In the genomic region with DNA sequence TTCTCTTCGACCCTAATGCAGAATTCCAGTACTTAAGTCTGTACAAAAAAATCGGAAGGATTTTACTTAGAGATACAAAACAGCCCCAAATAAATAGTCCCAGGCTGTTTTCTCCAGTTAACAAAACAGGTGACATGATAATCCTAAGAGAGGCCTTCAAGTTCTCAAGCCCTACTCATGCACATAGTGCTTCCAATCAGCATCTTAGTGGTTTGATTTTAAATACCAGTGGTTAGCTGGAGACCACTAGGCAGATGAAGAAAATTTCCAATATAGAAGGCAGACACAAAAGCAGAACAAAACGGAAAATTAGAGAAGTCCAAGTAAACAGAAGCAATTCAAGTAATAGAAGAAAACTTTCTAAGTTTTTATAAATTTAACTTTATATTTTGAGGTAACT, we compare ENCODE assay signal across 25 cellular contexts. TPM values are rescaled to one million over a fixed set of nuclear protein-coding genes. Genes with fewer than 3 reads are reported as not detected.
DNase-seq lines count a peak whose midpoint lies in the region; ATAC-seq, FAIRE-seq and TF ChIP-seq lines count a peak whose summit lies in the region.
"Had no signal": no experiment of that assay in that cellular context is flagged by ENCODE, and none has a peak within 500 bp of the region (broad histone marks: within the 10 kb centered on the region; RNA-seq: fewer than 3 reads in every experiment).

No MANE protein-coding gene starts in this region.

- POLR2A ChIA-PET in A549 (lab: Yijun Ruan, JAX), result no interaction called here

- intact Hi-C loops in Right ventricle myocardium superior (cut with DNase I), result no loop called here

- ATAC-seq in A549 (no peak), Right ventricle myocardium superior (ENCODE audit: poor library complexity) (no peak)

- no peak overlapping the region for H3K4me2 ChIP-seq in A549
- H3K4me2 ChIP-seq: BLaER1 treated with 17β-estradiol and CSF1 and Interleukin-3, amounts not matched to agents 10 nM and 100 nM had no signal

- no peak overlapping the region for H3K27ac ChIP-seq in A549
- H3K27ac ChIP-seq: BLaER1 treated with 17β-estradiol and CSF1 and Interleukin-3, amounts not matched to agents 10 nM and 100 nM; GM23248 had no signal

- FAIRE-seq in A549 (lab: Jason Lieb, UNC), result no peak
- FAIRE-seq: A204.1, D721Med, GM12892, H1 had no signal

- TF ChIP-seq CTCF in A549 (IDR thresholded peaks at IDR 0.05) (no peak), GM10266 (IDR thresholded peaks at IDR 0.05; ENCODE audit: control insufficient read depth, insufficient read depth, low read depth, missing control alignments) (no peak)

- no peak for TF ChIP-seq RAD21 in A549 (conservative IDR thresholded peaks at IDR 0.05 in 1 of 2, IDR thresholded peaks at IDR 0.05 in 1 of 2)

- no peak for TF ChIP-seq EP300 in A549 (IDR thresholded peaks at IDR 0.05)

- CTCF ChIA-PET in A549 (lab: Yijun Ruan, JAX), result interaction anchor here (2.3 kb wide), 1 partner anchor 40 kb away, joined by 10 read pairs; no protein-coding TSS in a partner anchor

- H3K4me1 ChIP-seq in A549, result no peaks in the 10 kb centered on the region
- H3K4me1 ChIP-seq: BE2C had no signal

- WGBS in A549 (ENCODE audit: missing lambda C conversion rate), result 7% methylated on average over 3 of the region's 3 CpGs

- H3K9me3 ChIP-seq in A549, result no peaks in the 10 kb centered on the region
- H3K9me3 ChIP-seq: BE2C had no signal

- H3K4me3 ChIP-seq in A549, result no peak overlapping the region
- H3K4me3 ChIP-seq: BLaER1 treated with 17β-estradiol and CSF1 and Interleukin-3, amounts not matched to agents 10 nM and 100 nM; GM23248 had no signal

- DNase-seq in A549 (ENCODE audit: low read depth in 1 of 2, low spot score in 1 of 2) (no peak), GF-D8 (lab: John Stamatoyannopoulos, UW) (peak; percentile 17), LHCN-M2 (ENCODE audit: low read depth) (peak; percentile 3), myocyte (ENCODE audit: low read depth) (peak; percentile 48), GM10266 (ENCODE audit: extremely low spot score) (no peak), Right ventricle myocardium superior (no peak)
- DNase-seq in activated naive CD4-positive, alpha-beta T cell treated with anti-CD3 and anti-CD28 coated beads, Interleukin-2, amount 50 U/mL, for 16 hours, result no peak
- DNase-seq: ACHN; AML-193; BE2C; CD4-positive, alpha-beta T cell; CD8-positive, alpha-beta memory T cell; DMS 273 treated with DMSO at 0.1 percent for 48 hours; DMS79; EL; GDM1; GM23248; H7; HCEC 1CT had no signal

- TF ChIP-seq POLR2A in A549 (IDR thresholded peaks at IDR 0.05; ENCODE audit: low read length), result no peak

TF ChIP-seq in A549, 52 proteins besides CTCF, POLR2A, EP300 and RAD21:
- no peak for TF ChIP-seq PHF8 (IDR thresholded peaks at IDR 0.05; ENCODE audit: borderline replicate concordance, low read depth)
- TF ChIP-seq JUN (IDR thresholded peaks at IDR 0.05), result no peak
- 0 out of 2 replicates have a peak, but pooled peaks have one; percentile 68 for TF ChIP-seq RNF2 (IDR thresholded peaks at IDR 0.05; ENCODE audit: borderline replicate concordance, low read depth)
- no peak for TF ChIP-seq NFE2L2 (conservative IDR thresholded peaks at IDR 0.05; ENCODE audit: low read length)
- TF ChIP-seq, protein P1, sequence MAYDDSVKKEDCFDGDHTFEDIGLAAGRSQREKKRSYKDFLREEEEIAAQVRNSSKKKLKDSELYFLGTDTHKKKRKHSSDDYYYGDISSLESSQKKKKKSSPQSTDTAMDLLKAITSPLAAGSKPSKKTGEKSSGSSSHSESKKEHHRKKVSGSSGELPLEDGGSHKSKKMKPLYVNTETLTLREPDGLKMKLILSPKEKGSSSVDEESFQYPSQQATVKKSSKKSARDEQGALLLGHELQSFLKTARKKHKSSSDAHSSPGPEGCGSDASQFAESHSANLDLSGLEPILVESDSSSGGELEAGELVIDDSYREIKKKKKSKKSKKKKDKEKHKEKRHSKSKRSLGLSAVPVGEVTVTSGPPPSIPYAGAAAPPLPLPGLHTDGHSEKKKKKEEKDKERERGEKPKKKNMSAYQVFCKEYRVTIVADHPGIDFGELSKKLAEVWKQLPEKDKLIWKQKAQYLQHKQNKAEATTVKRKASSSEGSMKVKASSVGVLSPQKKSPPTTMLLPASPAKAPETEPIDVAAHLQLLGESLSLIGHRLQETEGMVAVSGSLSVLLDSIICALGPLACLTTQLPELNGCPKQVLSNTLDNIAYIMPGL (CRISPR knock-in tag; IDR thresholded peaks at IDR 0.05; ENCODE audit: borderline replicate concordance), result no peak
- TF ChIP-seq CBX8 (IDR thresholded peaks at IDR 0.05), result 0 out of 2 replicates have a peak, but pooled peaks have one; percentile 37

RNA-seq across cellular contexts. Expression of a gene that starts 5.2 kb away (rescaled TPM):
- polyA plus RNA-seq in A549 (2011; rRNA removed), result not detected in 2 replicates
- not detected in 2 replicates for polyA plus RNA-seq in A549 (2012; cell fraction: cytosol; rRNA removed)
- polyA plus RNA-seq in A549 (2012; cell fraction: nucleus; rRNA removed), result not detected in 2 replicates
- not detected in 3 replicates for polyA plus RNA-seq in A549 (2017; fragmentation: RNase III; extraction: RNeasy Plus Mini Kit Qiagen cat#74134 plus additional on column Dnase treatment)
- not detected in 2 replicates for polyA minus RNA-seq in A549 (2011; rRNA and poly(A)+ RNA removed)
- total RNA-seq in LHCN-M2 (2014; rRNA removed), result not detected in 2 replicates
- not detected for polyA plus RNA-seq in LHCN-M2 (2012)
- not detected in 2 replicates for total RNA-seq in myocyte
- polyA plus RNA-seq in myocyte (2012), result not detected
- not detected for total RNA-seq in Right ventricle myocardium superior
- total RNA-seq: CD4-positive, alpha-beta T cell; CD8-positive, alpha-beta memory T cell; GM23248; H1; H7 had no signal
- polyA plus RNA-seq: CD14-positive monocyte; CD8-positive, alpha-beta memory T cell; GM23248; H1 had no signal

RNA-seq across cellular contexts. Expression of a gene that starts 13.4 kb away (rescaled TPM):
- 0.03 and 0.04 TPM in 2 replicates for polyA plus RNA-seq in A549 (2011; rRNA removed)
- polyA plus RNA-seq in A549 (2012; cell fraction: cytosol; rRNA removed), result 0.03 TPM in 2 replicates
- polyA plus RNA-seq in A549 (2012; cell fraction: nucleus; rRNA removed), result 0.04 TPM in 1 of 2 replicates, not detected in the other
- 0.03 TPM in 1 of 3 replicates, not detected in the others for polyA plus RNA-seq in A549 (2017; fragmentation: RNase III; extraction: RNeasy Plus Mini Kit Qiagen cat#74134 plus additional on column Dnase treatment)
- polyA minus RNA-seq in A549 (2011; rRNA and poly(A)+ RNA removed), result not detected in 2 replicates
- not detected in 2 replicates for total RNA-seq in LHCN-M2 (2014; rRNA removed)
- not detected for polyA plus RNA-seq in LHCN-M2 (2012)
- not detected in 2 replicates for total RNA-seq in myocyte
- polyA plus RNA-seq in myocyte (2012), result not detected
- total RNA-seq in Right ventricle myocardium superior, result not detected
- total RNA-seq: GM23248 had no signal
- polyA plus RNA-seq: CD14-positive monocyte, GM23248 had no signal

RNA-seq across cellular contexts. Expression of a gene that starts 31.0 kb away (rescaled TPM):
- polyA plus RNA-seq in A549 (2011; rRNA removed), result not detected in 2 replicates
- polyA plus RNA-seq in A549 (2012; cell fraction: cytosol; rRNA removed), result not detected in 2 replicates
- polyA plus RNA-seq in A549 (2012; cell fraction: nucleus; rRNA removed), result not detected in 2 replicates
- polyA plus RNA-seq in A549 (2017; fragmentation: RNase III; extraction: RNeasy Plus Mini Kit Qiagen cat#74134 plus additional on column Dnase treatment), result not detected in 3 replicates
- not detected in 2 replicates for polyA minus RNA-seq in A549 (2011; rRNA and poly(A)+ RNA removed)
- total RNA-seq in LHCN-M2 (2014; rRNA removed), result not detected in 2 replicates
- polyA plus RNA-seq in LHCN-M2 (2012), result not detected
- total RNA-seq in myocyte, result not detected in 2 replicates
- polyA plus RNA-seq in myocyte (2012), result 0.03 TPM
- total RNA-seq in Right ventricle myocardium superior, result not detected
- total RNA-seq: CD4-positive, alpha-beta T cell; CD8-positive, alpha-beta memory T cell; GM23248; H1; H7 had no signal
- polyA plus RNA-seq: CD14-positive monocyte; CD8-positive, alpha-beta memory T cell; GM23248; H1 had no signal

RNA-seq across cellular contexts. Expression of a gene that starts 57.5 kb away (rescaled TPM):
- polyA plus RNA-seq in A549 (2011; rRNA removed) (18.6 and 19.0 TPM in 2 replicates), A549 (2017; fragmentation: RNase III; extraction: RNeasy Plus Mini Kit Qiagen cat#74134 plus additional on column Dnase treatment) (15.8 to 17.3 TPM (median 16.2 TPM) in 3 replicates)
- polyA plus RNA-seq in A549 (2012; cell fraction: cytosol; rRNA removed), result 12.5 and 12.6 TPM in 2 replicates
- polyA plus RNA-seq in A549 (2012; cell fraction: nucleus; rRNA removed), result 19.2 and 25.7 TPM in 2 replicates
- polyA minus RNA-seq in A549 (2011; rRNA and poly(A)+ RNA removed), result 14.3 and 16.4 TPM in 2 replicates
- total RNA-seq in LHCN-M2 (2014; rRNA removed) (13.8 and 15.5 TPM in 2 replicates), myocyte (8.4 and 12.3 TPM in 2 replicates), Right ventricle myocardium superior (7.9 TPM)
- polyA plus RNA-seq in LHCN-M2 (2012), result 10.5 TPM
- polyA plus RNA-seq in myocyte (2012), result 15.0 TPM

Comparison
In these comparisons a context has a peak if more than half of its experiments do, and no peak if none do; other contexts are left out.
1. DNase-seq: peak in GF-D8 (single experiment), LHCN-M2 (single experiment) and myocyte (single experiment); none in A549 (0 of 2), GM10266 (single experiment), Right ventricle myocardium superior (single experiment) and activated naive CD4-positive, alpha-beta T cell treated with anti-CD3 and anti-CD28 coated beads, Interleukin-2, amount 50 U/mL, for 16 hours (single experiment).